30 cellular contexts compared by ENCODE assay signal in the genomic region with DNA sequence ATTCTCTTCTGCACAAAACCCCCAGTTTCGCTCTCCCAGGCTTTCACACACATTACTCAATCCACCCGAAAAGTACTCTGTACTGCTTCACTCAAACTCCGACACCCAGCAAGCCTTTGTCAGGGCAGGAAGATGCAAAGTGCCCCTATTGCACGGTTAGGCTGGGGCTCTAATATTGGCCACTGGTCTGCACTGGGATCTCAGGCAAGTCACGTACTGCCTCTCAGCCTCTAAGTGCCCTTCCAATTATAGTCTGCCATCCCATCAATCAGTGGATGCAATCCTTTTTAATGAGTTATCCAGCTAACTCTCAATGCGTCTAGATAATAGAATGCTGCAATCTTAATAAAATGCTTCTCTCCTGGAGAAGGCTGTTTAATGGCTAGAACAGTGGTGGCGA. TPM values are rescaled to one million over a fixed set of nuclear protein-coding genes. Genes with fewer than 3 reads are reported as not detected.
A peak's percentile ranks its signal among the peaks of the same experiment; 100 is the strongest.
DNase-seq lines count a peak whose midpoint lies in the region; ATAC-seq and TF ChIP-seq lines count a peak whose summit lies in the region.
"Had no signal": no experiment of that assay in that cellular context is flagged by ENCODE, and none has a peak within 500 bp of the region (broad histone marks: within the 10 kb centered on the region; RNA-seq: fewer than 3 reads in every experiment).

No MANE protein-coding gene starts in this region.

- no peaks in the 10 kb centered on the region for H4K20me1 ChIP-seq in SK-N-SH (ENCODE audit: insufficient read depth)
- peaks cover 40% of the 10 kb centered on the region for H4K20me1 ChIP-seq in osteoblast (ENCODE audit: insufficient read depth, low read length)
- H4K20me1 ChIP-seq: BLaER1 treated with 17β-estradiol and CSF1 and Interleukin-3, amounts not matched to agents 10 nM and 100 nM had no signal

- no peak for DNase-seq in CD8-positive, alpha-beta T cell
- DNase-seq in NCI-H1417 (lab: John Stamatoyannopoulos, UW) (peak in 2 of 3 experiments; percentile 39 to 87), SK-N-SH (no peak), osteoblast (ENCODE audit: insufficient read length, low spot score, missing footprints) (no peak), OCI-M2 (lab: John Stamatoyannopoulos, UW; ENCODE audit: unreplicated experiment) (no peak), head of caudate nucleus (no peak)
- DNase-seq: activated CD8-positive, alpha-beta memory T cell treated with anti-CD3 and anti-CD28 coated beads, Interleukin-2, amount 10 ng/mL, durations not matched to agents 7 days and 5 days; activated naive CD4-positive, alpha-beta T cell treated with Interleukin-2 at 50 U/mL for 16 hours; activated T-cell treated with anti-CD3 and anti-CD28 coated beads, Interleukin-2, amount 50 U/mL, for 72 hours; brain microvascular endothelial cell; Caco-2; effector CD8-positive, alpha-beta T cell; foreskin melanocyte; GDM1; hypothalamus; immature natural killer cell; naive B cell; NCI-H1092 treated with DMSO at 0.1 percent for 48 hours; NCI-H2029; NCI-H446 treated with DMSO at 0.1 percent for 48 hours; SIG-M5; stimulated activated naive CD8-positive, alpha-beta T cell treated with anti-CD3 and anti-CD28 coated beads, Interleukin-15, Interleukin-2, amounts not matched to agents 100 U/mL and 50 U/mL, for 24 hours had no signal

- POLR2A ChIA-PET in CD8-positive, alpha-beta T cell (lab: Charles Lee) = no interaction called here
- POLR2A ChIA-PET in SK-N-SH (lab: Yijun Ruan, JAX) = no interaction called here

- no peaks in the 10 kb centered on the region for H3K27me3 ChIP-seq in CD8-positive, alpha-beta T cell (ENCODE audit: insufficient read depth, low read length)
- H3K27me3 ChIP-seq in SK-N-SH (ENCODE audit: insufficient read depth) (no peaks in the 10 kb centered on the region), osteoblast (ENCODE audit: insufficient read depth, low read length) (no peaks in the 10 kb centered on the region)
- H3K27me3 ChIP-seq: BLaER1 treated with 17β-estradiol and CSF1 and Interleukin-3, amounts not matched to agents 10 nM and 100 nM; brain microvascular endothelial cell; neutrophil; tibial nerve had no signal

- CTCF ChIA-PET in CD8-positive, alpha-beta T cell (lab: Charles Lee) = no interaction called here
- CTCF ChIA-PET in SK-N-SH (lab: Yijun Ruan, JAX) = interaction anchor here (0.8 to 4.1 kb wide), 2 partner anchors 8 to 54 kb away, joined by 4 to 23 read pairs; no protein-coding TSS in a partner anchor

- no peaks in the 10 kb centered on the region for H3K9me3 ChIP-seq in CD8-positive, alpha-beta T cell (ENCODE audit: low read length)
- H3K9me3 ChIP-seq in SK-N-SH (no peaks in the 10 kb centered on the region), osteoblast (ENCODE audit: low read depth, low read length) (no peaks in the 10 kb centered on the region)
- H3K9me3 ChIP-seq: BLaER1 treated with 17β-estradiol and CSF1 and Interleukin-3, amounts not matched to agents 10 nM and 100 nM; Caco-2; neutrophil; tibial nerve had no signal

- no peak overlapping the region for H3K27ac ChIP-seq in CD8-positive, alpha-beta T cell (ENCODE audit: low read depth, low read length)
- H3K27ac ChIP-seq in SK-N-SH (ENCODE audit: low read depth in 2 of 2, low read length in 1 of 2) = peak overlapping the region; percentile 46 to 50; a peak in 2 of 4 replicates
- peak overlapping the region; percentile 54 for H3K27ac ChIP-seq in osteoblast (ENCODE audit: low read depth, low read length)
- H3K27ac ChIP-seq: BLaER1 treated with 17β-estradiol and CSF1 and Interleukin-3, amounts not matched to agents 10 nM and 100 nM; brain microvascular endothelial cell; neutrophil; tibial nerve had no signal

- H3K27me3 Mint-ChIP-seq in CD8-positive, alpha-beta T cell (ENCODE audit: low read depth) = peaks cover 5% of the 10 kb centered on the region

- peaks cover 8% of the 10 kb centered on the region for H3K4me1 ChIP-seq in CD8-positive, alpha-beta T cell (ENCODE audit: insufficient read depth, low read length)
- H3K4me1 ChIP-seq in SK-N-SH (ENCODE audit: control insufficient read depth in 1 of 2, insufficient read depth in 2 of 2, low read depth in 1 of 2, low read length in 1 of 2) (peaks cover 27 to 39% of the 10 kb centered on the region in 2 experiments; a peak in 3 of 4 replicates), osteoblast (ENCODE audit: insufficient read depth, low read length) (peaks cover 33% of the 10 kb centered on the region)
- H3K4me1 ChIP-seq: Caco-2, tibial nerve had no signal

- WGBS in SK-N-SH (ENCODE audit: low lambda C conversion rate) = 78% methylated on average over 6 of the region's 7 CpGs

- no peak for TF ChIP-seq CTCF in CD8-positive, alpha-beta T cell (IDR thresholded peaks at IDR 0.05)
- TF ChIP-seq CTCF in SK-N-SH (IDR thresholded peaks at IDR 0.05) (no peak), osteoblast (IDR thresholded peaks at IDR 0.05; ENCODE audit: extremely low read depth, low read depth, low read length) (no peak)

- no peaks in the 10 kb centered on the region for H3K36me3 ChIP-seq in CD8-positive, alpha-beta T cell (ENCODE audit: insufficient read depth, low read length)
- H3K36me3 ChIP-seq in SK-N-SH (replicated peaks in 1 of 2; ENCODE audit: control insufficient read depth in 1 of 2, insufficient read depth in 2 of 2, low read length in 1 of 2) (peaks cover 4 to 11% of the 10 kb centered on the region in 2 experiments), osteoblast (ENCODE audit: insufficient read depth, low read length) (peaks cover 75% of the 10 kb centered on the region)
- H3K36me3 ChIP-seq: BLaER1 treated with 17β-estradiol and CSF1 and Interleukin-3, amounts not matched to agents 10 nM and 100 nM; brain microvascular endothelial cell; neutrophil; tibial nerve had no signal

- no peaks in the 10 kb centered on the region for H3K9me3 Mint-ChIP-seq in CD8-positive, alpha-beta T cell
- H3K9me3 Mint-ChIP-seq: activated T-cell treated with anti-CD3 and anti-CD28 coated beads, Interleukin-2, amount 50 U/mL, for 72 hours had no signal

- peak overlapping the region; percentile 18; the same call in 1 of the 2 replicates for H3K4me2 ChIP-seq in SK-N-SH
- no peak overlapping the region for H3K4me2 ChIP-seq in osteoblast (ENCODE audit: insufficient read depth, low read length)
- H3K4me2 ChIP-seq: BLaER1 treated with 17β-estradiol and CSF1 and Interleukin-3, amounts not matched to agents 10 nM and 100 nM had no signal

- TF ChIP-seq RAD21 in SK-N-SH (IDR thresholded peaks at IDR 0.05; ENCODE audit: low read length) = no peak

- H3K9me2 ChIP-seq in SK-N-SH = no peaks in the 10 kb centered on the region

- H3K4me3 ChIP-seq in CD8-positive, alpha-beta T cell (ENCODE audit: low read depth, low read length) = no peak overlapping the region
- H3K4me3 ChIP-seq in SK-N-SH (ENCODE audit: low read depth in 2 of 2, low read length in 1 of 2) (no peak overlapping the region), osteoblast (ENCODE audit: insufficient read depth, low read length) (no peak overlapping the region)
- H3K4me3 ChIP-seq: BLaER1 treated with 17β-estradiol and CSF1 and Interleukin-3, amounts not matched to agents 10 nM and 100 nM; tibial nerve had no signal

- no peak for ATAC-seq in CD8-positive, alpha-beta T cell
- no peak for ATAC-seq in GM21717 (IDR thresholded peaks at IDR 0.05; ENCODE audit: unreplicated experiment)
- ATAC-seq: activated CD8-positive, alpha-beta memory T cell treated with anti-CD3 and anti-CD28 coated beads, Interleukin-2, amount 10 ng/mL, durations not matched to agents 7 days and 5 days; esophagus mucosa; left lobe of liver; stimulated activated naive CD8-positive, alpha-beta T cell treated with anti-CD3 and anti-CD28 coated beads, Interleukin-15, Interleukin-2, amounts not matched to agents 100 U/mL and 50 U/mL, for 24 hours had no signal

- H3F3A ChIP-seq in SK-N-SH (replicated peaks; ENCODE audit: insufficient read depth) = peaks cover 26% of the 10 kb centered on the region

- no peak overlapping the region; the same call in 1 of the 2 replicates for H3K9ac ChIP-seq in SK-N-SH
- H3K9ac ChIP-seq: BLaER1 treated with 17β-estradiol and CSF1 and Interleukin-3, amounts not matched to agents 10 nM and 100 nM had no signal

- intact Hi-C loops in CD8-positive, alpha-beta T cell (cut with DNase I, micrococcal nuclease) = no loop called here
- intact Hi-C loops in head of caudate nucleus (cut with DNase I) = no loop called here

- no peak overlapping the region for H3K4me3 Mint-ChIP-seq in CD8-positive, alpha-beta T cell
- H3K4me3 Mint-ChIP-seq: activated CD8-positive, alpha-beta memory T cell treated with anti-CD3 and anti-CD28 coated beads, Interleukin-2, amount 10 ng/mL, durations not matched to agents 7 days and 5 days; activated T-cell treated with anti-CD3 and anti-CD28 coated beads, Interleukin-2, amount 50 U/mL, for 72 hours; immature natural killer cell; mesothelial cell of epicardium; naive B cell had no signal

- H3K4me1 Mint-ChIP-seq in CD8-positive, alpha-beta T cell (ENCODE audit: low read depth) = peaks cover 18% of the 10 kb centered on the region
- H3K4me1 Mint-ChIP-seq: mesothelial cell of epicardium had no signal

- peaks cover 99% of the 10 kb centered on the region for H3K79me2 ChIP-seq in SK-N-SH (ENCODE audit: insufficient read depth)
- peaks cover 99% of the 10 kb centered on the region for H3K79me2 ChIP-seq in osteoblast (ENCODE audit: insufficient read depth, low read length)

- no peak overlapping the region for H2AFZ ChIP-seq in SK-N-SH (ENCODE audit: low read depth)
- no peak overlapping the region for H2AFZ ChIP-seq in osteoblast (ENCODE audit: low read length)

- H3K36me3 Mint-ChIP-seq in CD8-positive, alpha-beta T cell = no peaks in the 10 kb centered on the region
- H3K36me3 Mint-ChIP-seq: activated CD8-positive, alpha-beta memory T cell treated with anti-CD3 and anti-CD28 coated beads, Interleukin-2, amount 10 ng/mL, durations not matched to agents 7 days and 5 days; immature natural killer cell; naive B cell had no signal

- no peak for TF ChIP-seq EP300 in SK-N-SH (IDR thresholded peaks at IDR 0.05; ENCODE audit: borderline replicate concordance in 1 of 2, low read depth in 1 of 2, low read length in 1 of 2)

- H3K27ac Mint-ChIP-seq in CD8-positive, alpha-beta T cell = peak overlapping the region; percentile 24
- H3K27ac Mint-ChIP-seq: activated CD8-positive, alpha-beta memory T cell treated with anti-CD3 and anti-CD28 coated beads, Interleukin-2, amount 10 ng/mL, durations not matched to agents 7 days and 5 days; activated T-cell treated with anti-CD3 and anti-CD28 coated beads, Interleukin-2, amount 50 U/mL, for 72 hours; immature natural killer cell; mesothelial cell of epicardium; progenitor cell of endocrine pancreas had no signal

TF ChIP-seq in SK-N-SH, 30 proteins besides CTCF, POLR2A, EP300 and RAD21 (continues in another document):
- no peak for TF ChIP-seq MXI1 (IDR thresholded peaks at IDR 0.05; ENCODE audit: low read depth, low read length)

RNA-seq across cellular contexts. Expression of a gene that starts 37.1 kb away (rescaled TPM):
- total RNA-seq in CD8-positive, alpha-beta T cell = under 1 TPM; 0.05 to 0.11 TPM
- 61.9 and 85.1 TPM in 2 replicates for polyA plus RNA-seq in SK-N-SH (2012; rRNA removed)
- polyA plus RNA-seq in SK-N-SH (2012; cell fraction: cytosol; rRNA removed) = 62.2 and 80.3 TPM in 2 replicates
- 63.2 and 66.2 TPM in 2 replicates for polyA plus RNA-seq in SK-N-SH (2012; cell fraction: nucleus; rRNA removed)
- 174 and 210 TPM in 2 replicates for total RNA-seq in osteoblast

Comparison
In these comparisons a context has a peak if more than half of its experiments do, and no peak if none do; other contexts are left out.
1. DNase-seq: peak in NCI-H1417 (2 of 3); none in CD8-positive, alpha-beta T cell (0 of 7), SK-N-SH (single experiment), osteoblast (single experiment), OCI-M2 (single experiment) and head of caudate nucleus (0 of 42).
2. RNA of a gene that starts 37.1 kb away (total RNA-seq): 174 to 210 TPM in osteoblast; 0.05 to 0.11 TPM in CD8-positive, alpha-beta T cell; every median in the first group is over 100 times any median in the second.